In the genomic region with DNA sequence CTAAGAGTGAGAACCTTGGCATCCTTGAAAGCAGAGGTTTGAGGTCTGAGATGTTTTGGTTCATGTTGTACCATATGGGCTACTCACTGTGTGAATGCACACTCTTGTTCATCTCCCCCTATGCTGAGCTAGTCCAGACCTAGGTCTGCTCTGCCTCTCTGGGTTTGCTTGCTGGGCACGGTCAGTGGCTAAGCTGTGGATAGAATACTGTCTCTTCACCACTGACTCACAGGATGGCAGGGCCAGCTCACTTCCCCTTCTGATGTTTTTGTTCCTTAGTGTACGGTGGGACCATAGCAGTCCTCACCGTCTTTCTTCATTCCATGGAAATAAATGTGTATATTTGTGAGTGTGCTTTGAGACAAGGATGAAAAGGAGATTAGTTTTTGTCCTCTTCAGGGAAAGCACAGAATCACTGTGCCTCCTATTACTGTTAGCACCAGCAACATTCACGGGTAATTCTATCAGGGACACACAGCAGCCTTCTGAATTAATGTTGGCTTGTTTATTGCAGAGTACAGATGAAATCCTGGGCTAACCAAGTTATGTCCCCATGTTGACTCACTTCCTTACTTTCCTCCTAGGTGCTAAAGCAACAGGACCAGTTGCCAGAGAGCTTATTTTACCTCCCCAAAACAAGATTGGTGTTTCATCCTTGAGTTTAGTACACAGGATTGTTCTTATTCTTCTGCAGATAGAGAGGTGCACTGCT, we compare ENCODE assay signal across 12 cellular contexts. TPM values are rescaled to one million over a fixed set of nuclear protein-coding genes. Genes with fewer than 3 reads are reported as not detected.
A peak's percentile ranks its signal among the peaks of the same experiment; 100 is the strongest.
DNase-seq lines count a peak whose midpoint lies in the region; ATAC-seq and TF ChIP-seq lines count a peak whose summit lies in the region.
"Had no signal": no experiment of that assay in that cellular context is flagged by ENCODE, and none has a peak within 500 bp of the region (broad histone marks: within the 10 kb centered on the region; RNA-seq: fewer than 3 reads in every experiment).

No MANE protein-coding gene starts in this region.

- H3K9me3 ChIP-seq in gastroesophageal sphincter, result no peaks in the 10 kb centered on the region
- H3K9me3 ChIP-seq in spleen, result no peaks in the 10 kb centered on the region
- H3K9me3 ChIP-seq: tibial artery had no signal

- intact Hi-C loops in spleen (cut with DNase I; ENCODE audit: low total_unique reads), result no loop called here

- H3K36me3 ChIP-seq in gastroesophageal sphincter, result no peaks in the 10 kb centered on the region
- H3K36me3 ChIP-seq in spleen, result no peaks in the 10 kb centered on the region
- H3K36me3 ChIP-seq: tibial artery had no signal

- H3K27ac ChIP-seq in gastroesophageal sphincter (no peak overlapping the region), spleen (peak overlapping the region in 7 of 8 donors; percentile 35 to 93 (median 80))

- H3K27me3 ChIP-seq in gastroesophageal sphincter (no peaks in the 10 kb centered on the region), spleen (replicated peaks in 1 of 7) (no peaks in the 10 kb centered on the region)
- H3K27me3 ChIP-seq: tibial artery had no signal

- TF ChIP-seq POLR2A in gastroesophageal sphincter (IDR thresholded peaks at IDR 0.05) (no peak), spleen (IDR thresholded peaks at IDR 0.05) (no peak)

- DNase-seq in SKM-1 treated with dmso at 0.1 percent for 144 hours (lab: John Stamatoyannopoulos, UW; ENCODE audit: unreplicated experiment) (peak; percentile 37), SKM-1 (lab: John Stamatoyannopoulos, UW; ENCODE audit: unreplicated experiment) (no peak), SW 1271 (lab: John Stamatoyannopoulos, UW) (peak; percentile 25 to 57), spleen (peak; percentile 78), NCI-H1694 treated with DMSO at 0.1 percent for 48 hours (lab: John Stamatoyannopoulos, UW) (no peak)
- no peak for DNase-seq in central memory CD4-positive, alpha-beta T cell
- DNase-seq: foreskin melanocyte, NCI-H446 treated with DMSO at 0.1 percent for 48 hours, retina had no signal

- no peak overlapping the region for H3K4me3 ChIP-seq in gastroesophageal sphincter
- H3K4me3 ChIP-seq in spleen, result peak overlapping the region in 1 of 8 donors; percentile 53
- H3K4me3 ChIP-seq: tibial artery had no signal

- no peak for TF ChIP-seq EP300 in gastroesophageal sphincter (IDR thresholded peaks at IDR 0.05)

- ATAC-seq in gastroesophageal sphincter (peak; percentile 55), GM21576 (IDR thresholded peaks at IDR 0.05; ENCODE audit: unreplicated experiment) (no peak)

- WGBS in gastroesophageal sphincter (ENCODE audit: low coverage in 1 of 2), 2 donors, result 58 to 80% methylated on average over 2 to 3 of the region's 4 CpGs
- 45 to 76% (median 55%) methylated on average over 4 of the region's 4 CpGs for WGBS in spleen, 5 donors

- H3K4me1 ChIP-seq in gastroesophageal sphincter, result no peaks in the 10 kb centered on the region
- H3K4me1 ChIP-seq in spleen, result peaks cover 0 to 41% (median 8%) of the 10 kb centered on the region in 6 donors

- TF ChIP-seq CTCF in gastroesophageal sphincter (IDR thresholded peaks at IDR 0.05), result no peak
- no peak for TF ChIP-seq CTCF in spleen (IDR thresholded peaks at IDR 0.05 in 8 of 11, conservative IDR thresholded peaks at IDR 0.05 in 3 of 11)

RNA-seq across cellular contexts. Expression of a gene that starts 56.9 kb away (rescaled TPM):
- 10 to 100 TPM; 20.8 to 39.4 (median 32.8) TPM for total RNA-seq in gastroesophageal sphincter
- 100 to 1,000 TPM in 6 of 7 donors, 10 to 100 TPM in 1; 83.0 to 148 (median 115) TPM for total RNA-seq in spleen
- 10 to 100 TPM; 29.5 to 38.4 (median 31.2) TPM for polyA plus RNA-seq in spleen

Comparison
In these comparisons a context has a peak if more than half of its experiments do, and no peak if none do; other contexts are left out.
1. DNase-seq: peak in SKM-1 treated with dmso at 0.1 percent for 144 hours (single experiment), SW 1271 (2 of 2) and spleen (single experiment); none in SKM-1 (single experiment), NCI-H1694 treated with DMSO at 0.1 percent for 48 hours (single experiment) and central memory CD4-positive, alpha-beta T cell (single experiment).
2. H3K27ac ChIP-seq: peak in spleen (7 of 8); none in gastroesophageal sphincter (0 of 4).